26 cellular contexts compared by ENCODE assay signal in genomic region chr1:219463629-219464028, GRCh38.
DNase-seq lines count a peak whose midpoint lies in the region; ATAC-seq, FAIRE-seq and TF ChIP-seq lines count a peak whose summit lies in the region.
"Had no signal": no experiment of that assay in that cellular context is flagged by ENCODE, and none has a peak within 500 bp of the region (broad histone marks: within the 10 kb centered on the region; RNA-seq: fewer than 3 reads in every experiment).

No MANE protein-coding gene starts in this region.

- H3K36me3 ChIP-seq in GM12878 (ENCODE audit: control insufficient read depth in 2 of 2, insufficient read depth in 2 of 2, low read length in 1 of 2) (no peaks in the 10 kb centered on the region), subcutaneous abdominal adipose tissue (ENCODE audit: control insufficient read depth in 5 of 5, insufficient read depth in 5 of 5, low read length in 5 of 5) (no peaks in the 10 kb centered on the region)
- H3K36me3 ChIP-seq: BLaER1 treated with 17β-estradiol and CSF1 and Interleukin-3, amounts not matched to agents 10 nM and 100 nM; upper lobe of left lung had no signal

- H3K18ac ChIP-seq in H9 (ENCODE audit: insufficient read length, low read depth, low read length) = no peak overlapping the region

- H4K8ac ChIP-seq in H9 (replicated peaks; ENCODE audit: insufficient read length, low read depth, low read length) = no peak overlapping the region

- POLR2A ChIA-PET in GM12878 (lab: Charles Lee) = interaction anchor here (0.9 kb wide), 1 partner anchor 41 kb away, joined by 3 read pairs; no protein-coding TSS in a partner anchor

- no peak overlapping the region for H2BK12ac ChIP-seq in H9 (ENCODE audit: insufficient read length, low read depth, low read length)

- H3K23me2 ChIP-seq in H9 (ENCODE audit: insufficient read length, low read depth, low read length, poor library complexity, severe bottlenecking) = no peaks in the 10 kb centered on the region

- no peaks in the 10 kb centered on the region for H3K36me3 Mint-ChIP-seq in T-helper 2 cell treated with Interferon-gamma antibody and Interleukin-4, amounts not matched to agents 5 μg/mL and 100 μg/mL, for 36 hours (ENCODE audit: low read depth)
- no peaks in the 10 kb centered on the region for H3K36me3 Mint-ChIP-seq in H9 (ENCODE audit: insufficient read depth in 1 of 3, low read depth in 3 of 3)
- H3K36me3 Mint-ChIP-seq: activated naive CD4-positive, alpha-beta T cell treated with anti-CD3 and anti-CD28 coated beads, Interleukin-2, amount 50 U/mL, for 24 hours; WTC11 had no signal

- H4K20me1 ChIP-seq in GM12878 (ENCODE audit: control insufficient read depth, insufficient read depth) = no peaks in the 10 kb centered on the region
- H4K20me1 ChIP-seq in H9 (ENCODE audit: control insufficient read depth, insufficient read depth, insufficient read length) = no peaks in the 10 kb centered on the region
- H4K20me1 ChIP-seq: BLaER1 treated with 17β-estradiol and CSF1 and Interleukin-3, amounts not matched to agents 10 nM and 100 nM had no signal

- no peak for TF ChIP-seq CTCF in GM12878 (IDR thresholded peaks at IDR 0.05 in 2 of 3, conservative IDR thresholded peaks at IDR 0.05 in 1 of 3; ENCODE audit: control insufficient read depth in 2 of 3, extremely low read depth in 1 of 3, insufficient read depth in 1 of 3, low read depth in 3 of 3, low read length in 3 of 3)
- no peak for TF ChIP-seq CTCF in H9 (conservative IDR thresholded peaks at IDR 0.05)

- no peak overlapping the region for H2BK15ac ChIP-seq in H9 (ENCODE audit: low read depth, low read length)

- H3K9ac ChIP-seq in GM12878 (ENCODE audit: control insufficient read depth, insufficient read depth, low read length) (no peak overlapping the region), subcutaneous abdominal adipose tissue (ENCODE audit: low read length in 5 of 5) (no peak overlapping the region), H9 (ENCODE audit: extremely low read depth, insufficient read length, low read length) (no peak overlapping the region)
- H3K9ac ChIP-seq: BLaER1 treated with 17β-estradiol and CSF1 and Interleukin-3, amounts not matched to agents 10 nM and 100 nM; SK-N-SH had no signal

- H3K79me1 ChIP-seq in H9 (ENCODE audit: insufficient read depth, low read depth, low read length, poor library complexity, severe bottlenecking) = no peaks in the 10 kb centered on the region

- WGBS in GM12878 (ENCODE audit: insufficient coverage, insufficient replicate concordance, low lambda C conversion rate, missing lambda C conversion rate) = 86% methylated on average over 4 of the region's 4 CpGs
- WGBS in H9 (ENCODE audit: extremely low coverage, insufficient read length, low lambda C conversion rate) = no CpG with 5 or more reads among the region's 4 CpGs

- H3K4me1 Mint-ChIP-seq in T-helper 2 cell treated with Interferon-gamma antibody and Interleukin-4, amounts not matched to agents 5 μg/mL and 100 μg/mL, for 36 hours (ENCODE audit: low read depth) = peaks cover 25% of the 10 kb centered on the region
- H3K4me1 Mint-ChIP-seq in H9 = no peaks in the 10 kb centered on the region
- H3K4me1 Mint-ChIP-seq: activated naive CD4-positive, alpha-beta T cell treated with anti-CD3 and anti-CD28 coated beads, Interleukin-2, amount 50 U/mL, for 24 hours; WTC11 had no signal

- RAD21 ChIA-PET in GM12878 (lab: Charles Lee; ENCODE audit: unreplicated experiment) = no interaction called here

- no peak overlapping the region for H3K4ac ChIP-seq in H9 (ENCODE audit: low read depth, low read length)

- H2AK5ac ChIP-seq in H9 (ENCODE audit: insufficient read length, low read length) = no peak overlapping the region

- TF ChIP-seq POLR2A in GM12878 (IDR thresholded peaks at IDR 0.05; ENCODE audit: low read depth, low read length) = no peak

- no peaks in the 10 kb centered on the region for H3K27me3 ChIP-seq in GM12878 (replicated peaks in 1 of 2; ENCODE audit: control insufficient read depth in 2 of 2, insufficient read depth in 2 of 2, low read length in 1 of 2)
- H3K27me3 ChIP-seq in subcutaneous abdominal adipose tissue (ENCODE audit: control insufficient read depth in 5 of 5, insufficient read depth in 4 of 5, low read length in 5 of 5) = no peaks in the 10 kb centered on the region
- no peaks in the 10 kb centered on the region for H3K27me3 ChIP-seq in H9 (ENCODE audit: insufficient read depth, low read length)
- H3K27me3 ChIP-seq: BLaER1 treated with 17β-estradiol and CSF1 and Interleukin-3, amounts not matched to agents 10 nM and 100 nM; hepatocyte; upper lobe of left lung had no signal

- no peak overlapping the region for H3K23ac ChIP-seq in H9 (ENCODE audit: insufficient read length, low read depth, low read length)

- H3K4me1 ChIP-seq in GM12878 (ENCODE audit: control insufficient read depth, insufficient read depth, low read length) (peaks cover 46% of the 10 kb centered on the region), subcutaneous abdominal adipose tissue (ENCODE audit: control insufficient read depth in 5 of 5, insufficient read depth in 5 of 5, low read length in 5 of 5) (peaks cover 7 to 65% (median 49%) of the 10 kb centered on the region in 5 donors), H9 (ENCODE audit: insufficient read depth, low read length) (no peaks in the 10 kb centered on the region)
- H3K4me1 ChIP-seq: Caco-2, upper lobe of left lung had no signal

- H2AFZ ChIP-seq in GM12878 (ENCODE audit: control insufficient read depth, low read depth, low read length) (no peak overlapping the region), H9 (ENCODE audit: low read length) (no peak overlapping the region)
- H2AFZ ChIP-seq: hepatocyte had no signal

- H2BK5ac ChIP-seq in H9 (ENCODE audit: insufficient read length, low read length) = no peak overlapping the region

- no peaks in the 10 kb centered on the region for H3K27me3 Mint-ChIP-seq in T-helper 2 cell treated with Interferon-gamma antibody and Interleukin-4, amounts not matched to agents 5 μg/mL and 100 μg/mL, for 36 hours (ENCODE audit: low read depth)
- H3K27me3 Mint-ChIP-seq in H9 (ENCODE audit: low read depth) = no peaks in the 10 kb centered on the region
- H3K27me3 Mint-ChIP-seq: activated naive CD4-positive, alpha-beta T cell treated with anti-CD3 and anti-CD28 coated beads, Interleukin-2, amount 50 U/mL, for 24 hours had no signal

- H3K14ac ChIP-seq in H9 (ENCODE audit: insufficient read depth, low read length) = no peak overlapping the region

- DNase-seq in Right ventricle myocardium inferior (ENCODE audit: missing footprints) = no peak
- DNase-seq in cardiac septum (ENCODE audit: low spot score) = no peak
- DNase-seq in GM12878 (ENCODE audit: low read depth, low spot score) = no peak
- peak; percentile 18 for DNase-seq in inferior parietal cortex (ENCODE audit: extremely low spot score)
- no peak for DNase-seq in T-helper 2 cell treated with Interferon-gamma antibody and Interleukin-4, amounts not matched to agents 5 μg/mL and 100 μg/mL, for 36 hours (ENCODE audit: low spot score)
- no peak for DNase-seq in H9
- DNase-seq in NOMO-1 treated with dmso at 0.1 percent for 144 hours (lab: John Stamatoyannopoulos, UW; ENCODE audit: unreplicated experiment) = no peak
- DNase-seq: Caco-2; H7; Karpas-422; NCI-H1092; NCI-H187; NCI-H2171 treated with DMSO at 0.1 percent for 48 hours; NCI-H526 treated with DMSO at 0.1 percent for 48 hours; posterior cingulate gyrus; SK-N-SH; stimulated activated CD8-positive, alpha-beta memory T cell treated with anti-CD3 and anti-CD28 coated beads, Interleukin-4, amount 100 ng/mL, for 48 hours; upper lobe of left lung had no signal

- no TSS peak for BruUV-seq in GM12878 (replicated peaks; lab: Mats Ljungman, UMichigan)

- no peak overlapping the region for H2BK20ac ChIP-seq in H9 (ENCODE audit: low read depth, low read length, poor library complexity, severe bottlenecking)

- H3K4me2 ChIP-seq in GM12878 (ENCODE audit: control insufficient read depth, insufficient read depth) (no peak overlapping the region), H9 (ENCODE audit: insufficient read depth, insufficient read length, low read length) (no peak overlapping the region)
- H3K4me2 ChIP-seq: hepatocyte, SK-N-SH had no signal

- no peak overlapping the region for H3K4me3 ChIP-seq in GM12878
- H3K4me3 ChIP-seq in subcutaneous abdominal adipose tissue (ENCODE audit: low read depth in 1 of 5, low read length in 5 of 5) = no peak overlapping the region
- H3K4me3 ChIP-seq: BLaER1 treated with 17β-estradiol and CSF1 and Interleukin-3, amounts not matched to agents 10 nM and 100 nM; hepatocyte; upper lobe of left lung had no signal

- H2BK120ac ChIP-seq in H9 (ENCODE audit: low read depth, low read length, poor library complexity, severe bottlenecking) = no peak overlapping the region

- no peak for TF ChIP-seq RAD21 in GM12878 (IDR thresholded peaks at IDR 0.05; ENCODE audit: insufficient read depth, low read depth, low read length)

- H3K27ac Mint-ChIP-seq in T-helper 2 cell treated with Interferon-gamma antibody and Interleukin-4, amounts not matched to agents 5 μg/mL and 100 μg/mL, for 36 hours = no peak overlapping the region
- no peak overlapping the region for H3K27ac Mint-ChIP-seq in H9
- H3K27ac Mint-ChIP-seq: activated naive CD4-positive, alpha-beta T cell treated with anti-CD3 and anti-CD28 coated beads, Interleukin-2, amount 50 U/mL, for 24 hours; activated T-helper 1 cell treated with anti-CD3 and anti-CD28 coated beads, Interleukin-12 subunit alpha, Interleukin-12 subunit beta, Interleukin-2, Interleukin-4 antibody, amounts not matched to agents 30 ng/mL and 10 ng/mL and 1 ng/mL, durations not matched to agents 14 hours and 24 hours and 36 hours; WTC11 had no signal

- no peak overlapping the region for H4K91ac ChIP-seq in H9 (ENCODE audit: insufficient read length, low read depth, low read length)

- SMC1A ChIA-PET in GM12878 (lab: Charles Lee; ENCODE audit: uncharacterized antibody, unreplicated experiment) = interaction anchor here (1.0 kb wide), 1 partner anchor 92 kb away, joined by 3 read pairs; no protein-coding TSS in a partner anchor

- no peak overlapping the region for H4K5ac ChIP-seq in H9 (ENCODE audit: insufficient read length, low read depth, low read length)

- H3T11ph ChIP-seq in H9 (ENCODE audit: low read length) = no peak overlapping the region

- no peak overlapping the region for H3K56ac ChIP-seq in H9 (ENCODE audit: insufficient read length, low read depth, low read length)

- ATAC-seq in Right ventricle myocardium inferior = peak; percentile 59
- ATAC-seq in GM12878 = no peak
- ATAC-seq: WTC11 had no signal

- no peak overlapping the region for H3K4me3 Mint-ChIP-seq in T-helper 2 cell treated with Interferon-gamma antibody and Interleukin-4, amounts not matched to agents 5 μg/mL and 100 μg/mL, for 36 hours
- H3K4me3 Mint-ChIP-seq in H9 = no peak overlapping the region
- H3K4me3 Mint-ChIP-seq: activated naive CD4-positive, alpha-beta T cell treated with anti-CD3 and anti-CD28 coated beads, Interleukin-2, amount 50 U/mL, for 24 hours; activated T-helper 1 cell treated with anti-CD3 and anti-CD28 coated beads, Interleukin-12 subunit alpha, Interleukin-12 subunit beta, Interleukin-2, Interleukin-4 antibody, amounts not matched to agents 30 ng/mL and 10 ng/mL and 1 ng/mL, durations not matched to agents 14 hours and 24 hours and 36 hours; WTC11 had no signal

- intact Hi-C loops in Right ventricle myocardium inferior (cut with DNase I) = no loop called here
- intact Hi-C loops in cardiac septum (cut with DNase I) = no loop called here
- intact Hi-C loops in GM12878 (cut with micrococcal nuclease; ENCODE audit: unreplicated experiment) = loop anchor here (5.0 to 10.0 kb wide), 2 partner anchors 101 to 276 kb away; no protein-coding TSS in a partner anchor

- no peak for FAIRE-seq in GM12878 (lab: Jason Lieb, UNC)
- FAIRE-seq: endometrium had no signal

- H3K9me3 Mint-ChIP-seq in T-helper 2 cell treated with Interferon-gamma antibody and Interleukin-4, amounts not matched to agents 5 μg/mL and 100 μg/mL, for 36 hours = no peaks in the 10 kb centered on the region
- no peaks in the 10 kb centered on the region; a peak in 1 of 5 replicates for H3K9me3 Mint-ChIP-seq in H9
- H3K9me3 Mint-ChIP-seq: activated naive CD4-positive, alpha-beta T cell treated with anti-CD3 and anti-CD28 coated beads, Interleukin-2, amount 50 U/mL, for 24 hours; activated T-helper 1 cell treated with anti-CD3 and anti-CD28 coated beads, Interleukin-12 subunit alpha, Interleukin-12 subunit beta, Interleukin-2, Interleukin-4 antibody, amounts not matched to agents 30 ng/mL and 10 ng/mL and 1 ng/mL, durations not matched to agents 14 hours and 24 hours and 36 hours; WTC11 had no signal

- H3K27ac ChIP-seq in GM12878 (ENCODE audit: control insufficient read depth, insufficient read depth) (peak overlapping the region; percentile 38; the same call in 1 of the 2 replicates), subcutaneous abdominal adipose tissue (ENCODE audit: low read depth, low read length) (peak overlapping the region; percentile 73), H9 (ENCODE audit: insufficient read length, low read depth, low read length) (no peak overlapping the region)
- H3K27ac ChIP-seq: hepatocyte, RWPE1, upper lobe of left lung had no signal

- in situ Hi-C loops in GM12878 (cut with MboI) = no loop called here

- H3K79me2 ChIP-seq in GM12878 (ENCODE audit: control insufficient read depth, insufficient read depth, low read length) (no peaks in the 10 kb centered on the region), H9 (ENCODE audit: insufficient read depth, low read length) (no peaks in the 10 kb centered on the region)
- H3K79me2 ChIP-seq: hepatocyte had no signal

- CTCF ChIA-PET in GM12878 (lab: Yijun Ruan, JAX) = no interaction called here

- TF ChIP-seq EP300 in GM12878 (IDR thresholded peaks at IDR 0.05; ENCODE audit: borderline replicate concordance in 1 of 2, control insufficient read depth in 1 of 2, low read depth in 2 of 2, low read length in 2 of 2) = no peak

- H3K9me3 ChIP-seq in GM12878 (replicated peaks; ENCODE audit: control insufficient read depth, insufficient read depth, low read length) (no peaks in the 10 kb centered on the region), subcutaneous abdominal adipose tissue (ENCODE audit: control insufficient read depth in 5 of 5, low read length in 5 of 5) (no peaks in the 10 kb centered on the region), H9 (ENCODE audit: control insufficient read depth, low read depth, low read length) (no peaks in the 10 kb centered on the region)
- H3K9me3 ChIP-seq: BLaER1 treated with 17β-estradiol and CSF1 and Interleukin-3, amounts not matched to agents 10 nM and 100 nM; Caco-2; SK-N-SH; upper lobe of left lung had no signal
